In the genomic region with DNA sequence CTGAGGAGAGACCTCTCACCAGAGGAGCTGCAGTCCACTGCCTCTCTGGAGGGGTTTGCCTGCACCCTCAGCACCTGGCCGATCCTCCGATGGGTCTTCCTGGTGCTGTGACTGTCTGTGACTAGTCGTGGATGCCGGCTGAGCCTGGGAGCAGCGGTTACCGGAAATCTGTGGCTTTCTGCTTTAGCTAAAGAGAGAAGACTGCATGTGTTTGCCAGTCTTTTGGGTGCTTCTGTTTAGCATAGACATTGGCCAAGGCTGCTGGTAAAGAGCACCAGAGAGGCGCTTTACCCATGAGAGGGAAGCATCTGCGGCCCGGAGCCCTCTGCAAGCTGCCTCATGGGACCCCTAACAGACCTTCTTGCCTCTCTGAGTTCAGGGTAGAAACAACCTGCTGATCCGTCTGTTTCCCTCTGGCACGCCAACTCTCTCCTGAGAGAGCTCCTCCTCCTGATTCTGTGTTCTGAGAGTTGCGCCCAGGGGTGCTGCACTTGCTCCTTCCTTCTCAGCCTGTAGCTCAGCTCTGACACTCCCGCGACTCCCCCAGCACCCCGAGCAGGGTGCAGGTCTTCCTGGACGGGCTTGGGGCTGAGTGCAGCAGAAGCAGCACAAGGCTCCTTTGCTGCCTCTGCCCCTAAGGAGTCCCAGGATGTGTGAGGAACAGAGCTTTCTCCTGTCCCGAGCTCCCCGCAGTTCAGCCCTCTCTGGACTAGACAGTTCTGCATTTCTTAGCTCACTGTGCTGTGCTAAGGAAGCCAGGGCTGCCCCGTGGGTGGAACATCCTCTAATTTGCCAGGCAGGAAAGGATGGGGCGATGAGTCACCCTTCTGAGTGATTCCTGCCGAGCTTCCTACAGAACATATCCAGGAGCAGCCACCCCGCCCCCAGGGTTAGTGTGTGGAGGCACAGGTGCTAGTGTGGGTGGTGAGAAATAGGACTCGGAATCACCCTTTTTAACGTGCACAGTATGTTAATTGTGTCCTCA, we compare ENCODE assay signal across 8 cellular contexts.
DNase-seq lines count a peak whose midpoint lies in the region; ATAC-seq and TF ChIP-seq lines count a peak whose summit lies in the region.

No MANE protein-coding gene starts in this region.

- no peaks in the 10 kb centered on the region for H3K36me3 ChIP-seq in DND-41 (ENCODE audit: insufficient read depth, low read length)
- H3K36me3 ChIP-seq in skeletal muscle tissue (ENCODE audit: control insufficient read depth in 3 of 3, insufficient read depth in 3 of 3, low read length in 3 of 3): no peaks in the 10 kb centered on the region

- no peaks in the 10 kb centered on the region for H3K79me2 ChIP-seq in DND-41 (ENCODE audit: insufficient read depth, low read length)

- peak overlapping the region; percentile 95 for H3K4me2 ChIP-seq in DND-41 (ENCODE audit: insufficient read depth, low read length)

- peak overlapping the region; percentile 16 to 60; a peak in 3 of 4 replicates for H3K4me3 ChIP-seq in DND-41 (ENCODE audit: low read depth in 1 of 2, low read length in 2 of 2)
- H3K4me3 ChIP-seq in skeletal muscle tissue (ENCODE audit: low read length in 3 of 3): peak overlapping the region in 2 of 3 donors; percentile 29 to 37

- ATAC-seq in DND-41 (ENCODE audit: insufficient read depth, low read depth) (peak; percentile 86), HG03521 (IDR thresholded peaks at IDR 0.05; ENCODE audit: unreplicated experiment) (no peak)

- H3K27me3 ChIP-seq in DND-41 (ENCODE audit: insufficient read depth, low read length, poor library complexity) (no peaks in the 10 kb centered on the region), skeletal muscle tissue (ENCODE audit: control insufficient read depth in 3 of 3, insufficient read depth in 3 of 3, low read length in 3 of 3) (no peaks in the 10 kb centered on the region)

- no peaks in the 10 kb centered on the region for H4K20me1 ChIP-seq in DND-41 (ENCODE audit: insufficient read depth, low read length)

- H3K4me1 ChIP-seq in DND-41 (ENCODE audit: insufficient read depth, low read length) (peaks cover 62% of the 10 kb centered on the region), skeletal muscle tissue (ENCODE audit: control insufficient read depth in 3 of 3, insufficient read depth in 3 of 3, low read length in 3 of 3) (peaks cover 16 to 18% (median 17%) of the 10 kb centered on the region in 3 donors)

- CTCF ChIA-PET in HEK293T (lab: Yijun Ruan, JAX): interaction anchor here (0.6 to 0.8 kb wide), 3 partner anchors 23 to 1022 kb away, joined by 3 to 4 read pairs (median 3); no protein-coding TSS in a partner anchor

- peak; percentile 92 for DNase-seq in DND-41
- peak; percentile 27 for DNase-seq in HEK293T (ENCODE audit: extremely low spot score)
- peak; percentile 46 for DNase-seq in NCI-H460 (ENCODE audit: extremely low read depth, low read depth)
- peak in 50 of 58 donors; percentile 9 to 89 (median 65) for DNase-seq in anterior cingulate cortex (lab: John Stamatoyannopoulos, UW)
- DNase-seq in hypothalamus (lab: John Stamatoyannopoulos, UW): peak in 29 of 51 donors; percentile 10 to 86 (median 27)
- no peak for DNase-seq in NCI-H526 (lab: John Stamatoyannopoulos, UW)

- TF ChIP-seq CTCF in DND-41 (IDR thresholded peaks at IDR 0.05; ENCODE audit: borderline replicate concordance, extremely low read depth, low read length, poor library complexity, severe bottlenecking): peak; percentile 17

- POLR2A ChIA-PET in HEK293T (lab: Yijun Ruan, JAX): interaction anchor here (0.6 kb wide), 1 partner anchor 9 kb away, joined by 3 read pairs; no protein-coding TSS in a partner anchor

- H3K27ac ChIP-seq in DND-41 (ENCODE audit: low read length) (peak overlapping the region; percentile 96), skeletal muscle tissue (ENCODE audit: low read depth, low read length) (no peak overlapping the region)

- peak overlapping the region; percentile 83 for H2AFZ ChIP-seq in DND-41 (ENCODE audit: low read depth, low read length)

- peak overlapping the region; percentile 62 for H3K9ac ChIP-seq in DND-41 (ENCODE audit: low read depth, low read length)
- H3K9ac ChIP-seq in skeletal muscle tissue (ENCODE audit: low read depth in 1 of 3, low read length in 3 of 3): peak overlapping the region in 1 of 3 donors; percentile 50

- H3K9me3 ChIP-seq in DND-41 (ENCODE audit: insufficient read depth, low read length, severe bottlenecking): no peaks in the 10 kb centered on the region
- no peaks in the 10 kb centered on the region for H3K9me3 ChIP-seq in skeletal muscle tissue (ENCODE audit: control insufficient read depth in 3 of 3, low read length in 3 of 3)

TF ChIP-seq in HEK293T, 16 proteins besides CTCF, POLR2A, EP300 and RAD21:
- TF ChIP-seq SUZ12 (IDR thresholded peaks at IDR 0.05): no peak
- no peak for TF ChIP-seq L3MBTL2 (conservative IDR thresholded peaks at IDR 0.05)
- no peak for TF ChIP-seq ELF4 (IDR thresholded peaks at IDR 0.05)
- no peak for TF ChIP-seq ARNT (IDR thresholded peaks at IDR 0.05)

Comparison
In these comparisons a context has a peak if more than half of its experiments do, and no peak if none do; other contexts are left out.
1. DNase-seq: peak in DND-41 (single experiment), HEK293T (single experiment), NCI-H460 (single experiment), anterior cingulate cortex (50 of 58) and hypothalamus (29 of 51); none in NCI-H526 (0 of 2).